ENCODE assay signal across 23 cellular contexts in genomic region chr2:166762746-166763145, GRCh38.
"Had no signal": no experiment of that assay in that cellular context is flagged by ENCODE, and none has a peak within 500 bp of the region (broad histone marks: within the 10 kb centered on the region; RNA-seq: fewer than 3 reads in every experiment).

No MANE protein-coding gene starts in this region.

- H3K27ac ChIP-seq: coronary artery, esophagus squamous epithelium, left lung, neutrophil, pancreas, stomach, thyroid gland had no signal

- ATAC-seq: effector memory CD8-positive, alpha-beta T cell; left cardiac atrium; left lung; mucosa of descending colon; natural killer cell treated with Interleukin-12 subunit alpha and Interleukin-12 subunit beta and Interleukin-15 and Interleukin-18, amount 100 ng/mL, for 72 hours; pancreas; sciatic nerve; stimulated activated effector memory CD8-positive, alpha-beta T cell treated with anti-CD3 and anti-CD28 coated beads, Interleukin-12 subunit alpha, Interleukin-12 subunit beta, amount 100 ng/mL, for 72 hours had no signal

- H3K27me3 Mint-ChIP-seq: effector memory CD8-positive, alpha-beta T cell; naive B cell; natural killer cell treated with Interleukin-12 subunit alpha and Interleukin-12 subunit beta and Interleukin-15 and Interleukin-18, amount 100 ng/mL, for 72 hours had no signal

- H3K27me3 ChIP-seq: esophagus squamous epithelium, left lung, neutrophil, pancreas, stomach, thyroid gland had no signal

- H3K9me3 Mint-ChIP-seq: mesothelial cell of epicardium, neural crest cell had no signal

- H3K27ac Mint-ChIP-seq: effector memory CD8-positive, alpha-beta T cell; mesothelial cell of epicardium; naive B cell; natural killer cell treated with Interleukin-12 subunit alpha and Interleukin-12 subunit beta and Interleukin-15 and Interleukin-18, amount 100 ng/mL, for 72 hours; stimulated activated effector memory CD8-positive, alpha-beta T cell treated with anti-CD3 and anti-CD28 coated beads, Interleukin-12 subunit alpha, Interleukin-12 subunit beta, amount 100 ng/mL, for 72 hours had no signal

- H3K4me1 Mint-ChIP-seq: mesothelial cell of epicardium; naive B cell; neural crest cell; stimulated activated effector memory CD8-positive, alpha-beta T cell treated with anti-CD3 and anti-CD28 coated beads, Interleukin-12 subunit alpha, Interleukin-12 subunit beta, amount 100 ng/mL, for 72 hours had no signal

- H3K4me3 ChIP-seq: coronary artery, esophagus squamous epithelium, left lung, mucosa of descending colon, pancreas, stomach, thyroid gland had no signal

- H3K4me3 Mint-ChIP-seq: effector memory CD8-positive, alpha-beta T cell; mesothelial cell of epicardium; naive B cell; natural killer cell treated with Interleukin-12 subunit alpha and Interleukin-12 subunit beta and Interleukin-15 and Interleukin-18, amount 100 ng/mL, for 72 hours; neural crest cell; stimulated activated effector memory CD8-positive, alpha-beta T cell treated with anti-CD3 and anti-CD28 coated beads, Interleukin-12 subunit alpha, Interleukin-12 subunit beta, amount 100 ng/mL, for 72 hours had no signal

- H3K4me1 ChIP-seq: esophagus squamous epithelium, left lung, pancreas, stomach, thyroid gland had no signal

- H3K9me3 ChIP-seq: esophagus squamous epithelium, left lung, mucosa of descending colon, neutrophil, pancreas, stomach, thyroid gland had no signal

- DNase-seq: dermis blood vessel endothelial cell; effector memory CD8-positive, alpha-beta T cell; erythroblast; esophagus squamous epithelium; foreskin melanocyte; left cardiac atrium; left lung; mesenchymal stem cell; mucosa of descending colon; naive B cell; pancreas; stimulated activated CD4-positive, alpha-beta T cell treated with anti-CD3 and anti-CD28 coated beads, Interleukin-2, amount 100 ng/mL, for 24 hours; stimulated activated CD4-positive, alpha-beta T cell treated with anti-CD3 and anti-CD28 coated beads, Interleukin-4, amount 100 ng/mL, for 24 hours; stimulated activated naive CD4-positive, alpha-beta T cell treated with Interleukin-2 at 50 U/mL for 16 hours; stomach; thyroid gland had no signal

- H3K36me3 ChIP-seq: esophagus squamous epithelium, left lung, neutrophil, pancreas, stomach, thyroid gland had no signal

- H3K36me3 Mint-ChIP-seq: mesothelial cell of epicardium; naive B cell; natural killer cell treated with Interleukin-12 subunit alpha and Interleukin-12 subunit beta and Interleukin-15 and Interleukin-18, amount 100 ng/mL, for 72 hours; stimulated activated effector memory CD8-positive, alpha-beta T cell treated with anti-CD3 and anti-CD28 coated beads, Interleukin-12 subunit alpha, Interleukin-12 subunit beta, amount 100 ng/mL, for 72 hours had no signal
